Comparison of ENCODE assay signal across 17 cellular contexts in the genomic region with DNA sequence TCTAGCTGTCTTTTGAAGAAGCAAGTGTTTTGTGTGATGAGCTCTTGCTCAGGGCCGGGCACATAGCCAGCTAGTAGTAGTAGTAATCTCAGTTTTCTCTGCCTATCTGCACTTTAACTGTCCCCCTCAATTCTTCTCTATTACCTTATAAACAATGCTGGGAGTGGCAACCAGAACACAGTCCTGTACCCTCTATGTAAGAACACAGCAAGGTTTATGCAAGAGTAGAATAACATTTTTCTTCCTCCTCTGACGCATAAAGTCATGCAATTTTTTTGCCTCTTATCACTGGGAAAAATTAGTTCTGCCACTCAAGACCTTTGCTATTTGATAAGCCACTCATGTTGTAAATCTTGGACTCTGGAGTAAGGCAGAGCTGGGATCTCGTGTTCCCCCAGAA.
"Had no signal": no experiment of that assay in that cellular context is flagged by ENCODE, and none has a peak within 500 bp of the region (broad histone marks: within the 10 kb centered on the region; RNA-seq: fewer than 3 reads in every experiment).

No MANE protein-coding gene starts in this region.

- ATAC-seq: foreskin keratinocyte; gastroesophageal sphincter; heart left ventricle; naive thymus-derived CD4-positive, alpha-beta T cell had no signal

- DNase-seq: dermis blood vessel endothelial cell; dorsolateral prefrontal cortex; effector CD4-positive, alpha-beta T cell; effector memory CD4-positive, alpha-beta T cell; foreskin keratinocyte; heart left ventricle; hippocampal formation; left cardiac atrium; left ventricle myocardium inferior; mammary epithelial cell; mesendoderm; midbrain; naive thymus-derived CD4-positive, alpha-beta T cell had no signal

- H3K27me3 ChIP-seq: esophagus muscularis mucosa, foreskin keratinocyte, gastroesophageal sphincter, heart left ventricle had no signal

- H3K4me1 ChIP-seq: esophagus muscularis mucosa, foreskin keratinocyte, gastroesophageal sphincter, left ventricle myocardium inferior had no signal

- H3K27ac ChIP-seq: coronary artery, dorsolateral prefrontal cortex, esophagus muscularis mucosa, foreskin keratinocyte, gastroesophageal sphincter, heart left ventricle, left ventricle myocardium inferior had no signal

- H3K36me3 ChIP-seq: esophagus muscularis mucosa, gastroesophageal sphincter, heart left ventricle, left ventricle myocardium inferior had no signal

- H3K4me3 ChIP-seq: coronary artery, dorsolateral prefrontal cortex, esophagus muscularis mucosa, gastroesophageal sphincter, heart left ventricle, left ventricle myocardium inferior, lung had no signal

- H3K9me3 ChIP-seq: esophagus muscularis mucosa, gastroesophageal sphincter, heart left ventricle, left ventricle myocardium inferior had no signal
